ENCODE assay signal across 10 cellular contexts in the genomic region with DNA sequence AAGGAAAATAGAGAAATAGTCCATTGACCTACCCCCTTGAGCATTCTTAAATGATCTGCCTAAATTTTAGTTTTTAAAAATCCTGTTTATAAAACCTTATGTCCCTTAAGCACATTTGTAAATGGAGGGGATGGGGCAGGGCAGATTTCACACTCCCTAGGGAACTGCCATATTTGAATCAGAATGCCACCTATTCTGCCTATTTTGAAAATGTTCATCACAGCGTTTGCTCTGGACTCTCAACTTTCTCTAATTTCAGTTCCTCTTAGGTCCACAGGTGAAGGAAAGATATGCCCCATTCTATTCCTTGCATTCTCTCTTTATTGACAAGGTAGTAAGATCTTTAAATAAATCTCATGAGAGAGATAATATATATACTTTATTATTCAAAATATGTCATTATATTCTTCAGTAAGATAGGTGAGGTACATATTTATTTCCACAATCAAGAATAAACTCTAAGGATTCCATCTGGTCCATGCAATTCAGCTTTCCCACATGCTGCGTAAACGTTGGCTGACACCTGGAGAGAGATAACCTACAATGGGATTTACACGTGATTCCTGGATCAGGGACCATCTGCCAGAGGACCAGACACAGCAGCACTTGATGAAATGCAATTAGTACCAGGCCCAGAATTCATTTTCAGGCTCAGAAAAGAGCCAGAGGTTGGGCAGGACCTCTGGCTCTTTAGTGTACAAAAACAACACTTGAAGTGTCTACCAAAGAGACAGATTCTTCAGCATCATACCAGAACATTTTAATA. TPM values are rescaled to one million over a fixed set of nuclear protein-coding genes. Genes with fewer than 3 reads are reported as not detected.
DNase-seq lines count a peak whose midpoint lies in the region; ATAC-seq and TF ChIP-seq lines count a peak whose summit lies in the region.
"Had no signal": no experiment of that assay in that cellular context is flagged by ENCODE, and none has a peak within 500 bp of the region (broad histone marks: within the 10 kb centered on the region; RNA-seq: fewer than 3 reads in every experiment).

No MANE protein-coding gene starts in this region.

- H3K9me2 ChIP-seq in hepatocyte (replicated peaks; ENCODE audit: insufficient read depth): no peaks in the 10 kb centered on the region

- peaks cover 15% of the 10 kb centered on the region for H3K4me1 ChIP-seq in psoas muscle
- H3K4me1 ChIP-seq in hepatocyte (ENCODE audit: insufficient read depth): peaks cover 5% of the 10 kb centered on the region

- no peak for TF ChIP-seq CTCF in psoas muscle (IDR thresholded peaks at IDR 0.05)
- TF ChIP-seq CTCF in hepatocyte (IDR thresholded peaks at IDR 0.05; ENCODE audit: poor library complexity): no peak

- 81 to 91% (median 83%) methylated on average over 4 of the region's 4 CpGs for WGBS in psoas muscle, 3 donors
- 63% methylated on average over 4 of the region's 4 CpGs for WGBS in hepatocyte (ENCODE audit: low lambda C conversion rate, missing lambda C conversion rate)

- H3K27me3 Mint-ChIP-seq in activated T-cell treated with anti-CD3 and anti-CD28 coated beads, Interleukin-2, amount 50 U/mL, for 4 hours (ENCODE audit: low read depth): no peaks in the 10 kb centered on the region
- H3K27me3 Mint-ChIP-seq in activated naive CD8-positive, alpha-beta T cell treated with anti-CD3 and anti-CD28 coated beads for 36 hours: no peaks in the 10 kb centered on the region

- H3K4me3 Mint-ChIP-seq in activated T-cell treated with anti-CD3 and anti-CD28 coated beads, Interleukin-2, amount 50 U/mL, for 4 hours: peak overlapping the region; percentile 84
- peak overlapping the region; percentile 81 for H3K4me3 Mint-ChIP-seq in activated naive CD8-positive, alpha-beta T cell treated with anti-CD3 and anti-CD28 coated beads for 36 hours

- H3K79me2 ChIP-seq in hepatocyte: peaks cover 25% of the 10 kb centered on the region

- no peak overlapping the region for H2AFZ ChIP-seq in hepatocyte

- H3K27ac ChIP-seq in psoas muscle (no peak overlapping the region), hepatocyte (no peak overlapping the region)

- no peak for DNase-seq in activated T-cell treated with anti-CD3 and anti-CD28 coated beads, Interleukin-2, amount 50 U/mL, for 4 hours
- no peak for DNase-seq in activated T-cell treated with anti-CD3 and anti-CD28 coated beads, Interleukin-2, amount 50 U/mL, for 48 hours
- DNase-seq in NCI-H1694 (lab: John Stamatoyannopoulos, UW): peak; percentile 19
- DNase-seq in activated naive CD8-positive, alpha-beta T cell treated with anti-CD3 and anti-CD28 coated beads for 36 hours: no peak
- DNase-seq in psoas muscle: no peak
- no peak for DNase-seq in hepatocyte (ENCODE audit: low spot score)
- DNase-seq: left cardiac atrium had no signal

- peaks cover 3% of the 10 kb centered on the region for H4K20me1 ChIP-seq in hepatocyte (ENCODE audit: insufficient read depth, poor library complexity, severe bottlenecking)

- no peak overlapping the region for H3K27ac Mint-ChIP-seq in activated naive CD8-positive, alpha-beta T cell treated with anti-CD3 and anti-CD28 coated beads for 36 hours

- H3K9me3 Mint-ChIP-seq in activated T-cell treated with anti-CD3 and anti-CD28 coated beads, Interleukin-2, amount 50 U/mL, for 4 hours: no peaks in the 10 kb centered on the region
- no peaks in the 10 kb centered on the region for H3K9me3 Mint-ChIP-seq in activated naive CD8-positive, alpha-beta T cell treated with anti-CD3 and anti-CD28 coated beads for 36 hours

- intact Hi-C loops in psoas muscle (cut with DNase I): loop anchor here (2.0 to 10.0 kb wide), 4 partner anchors 134 to 183 kb away; no protein-coding TSS in a partner anchor

- H3K27me3 ChIP-seq in psoas muscle (ENCODE audit: insufficient read depth in 3 of 3, low read length in 2 of 3) (no peaks in the 10 kb centered on the region), hepatocyte (no peaks in the 10 kb centered on the region)
- H3K27me3 ChIP-seq: breast epithelium had no signal

- H3K9me3 ChIP-seq in psoas muscle (no peaks in the 10 kb centered on the region), hepatocyte (ENCODE audit: low read depth) (no peaks in the 10 kb centered on the region)
- H3K9me3 ChIP-seq: breast epithelium had no signal

- peaks cover 3 to 6% of the 10 kb centered on the region in 2 donors for H3K36me3 ChIP-seq in psoas muscle (ENCODE audit: insufficient read depth in 1 of 2, low read depth in 1 of 2)
- no peaks in the 10 kb centered on the region for H3K36me3 ChIP-seq in hepatocyte (replicated peaks; ENCODE audit: insufficient read depth, low read depth)
- H3K36me3 ChIP-seq: breast epithelium had no signal

- ATAC-seq in activated T-cell treated with anti-CD3 and anti-CD28 coated beads, Interleukin-2, amount 50 U/mL, for 4 hours: no peak
- no peak for ATAC-seq in psoas muscle
- ATAC-seq in HG03565 (IDR thresholded peaks at IDR 0.05; ENCODE audit: unreplicated experiment): no peak
- no peak for ATAC-seq in HG02678 (IDR thresholded peaks at IDR 0.05; ENCODE audit: unreplicated experiment)

- H3K4me2 ChIP-seq in hepatocyte: no peak overlapping the region

- H3K36me3 Mint-ChIP-seq in activated T-cell treated with anti-CD3 and anti-CD28 coated beads, Interleukin-2, amount 50 U/mL, for 4 hours (ENCODE audit: insufficient read depth): no peaks in the 10 kb centered on the region
- peaks cover 7% of the 10 kb centered on the region for H3K36me3 Mint-ChIP-seq in activated naive CD8-positive, alpha-beta T cell treated with anti-CD3 and anti-CD28 coated beads for 36 hours

- peaks cover 60% of the 10 kb centered on the region for H3K4me1 Mint-ChIP-seq in activated T-cell treated with anti-CD3 and anti-CD28 coated beads, Interleukin-2, amount 50 U/mL, for 4 hours (ENCODE audit: low read depth)
- H3K4me1 Mint-ChIP-seq in activated naive CD8-positive, alpha-beta T cell treated with anti-CD3 and anti-CD28 coated beads for 36 hours: peaks cover 52% of the 10 kb centered on the region

- H3K4me3 ChIP-seq in psoas muscle (peak overlapping the region; percentile 79), hepatocyte (no peak overlapping the region)

RNA-seq across cellular contexts. Expression of a gene that starts 1.2 kb away (rescaled TPM):
- 10 to 100 TPM; 31.7 to 46.9 (median 36.0) TPM for total RNA-seq in activated T-cell treated with anti-CD3 and anti-CD28 coated beads, Interleukin-2, amount 50 U/mL, for 4 hours
- 10 to 100 TPM; 18.1 to 22.1 TPM for total RNA-seq in activated naive CD8-positive, alpha-beta T cell treated with anti-CD3 and anti-CD28 coated beads for 36 hours
- total RNA-seq in psoas muscle: 10 to 100 TPM; 19.3 to 26.2 (median 21.7) TPM
- polyA plus RNA-seq in psoas muscle: 10 to 100 TPM in 1 of 3 donors, 1 to 10 TPM in 2; 6.2 to 12.3 (median 6.8) TPM
- 73.7 and 92.1 TPM in 2 replicates for total RNA-seq in hepatocyte
- polyA plus RNA-seq in hepatocyte: 25.3 and 36.4 TPM in 2 replicates
